In the genomic region with DNA sequence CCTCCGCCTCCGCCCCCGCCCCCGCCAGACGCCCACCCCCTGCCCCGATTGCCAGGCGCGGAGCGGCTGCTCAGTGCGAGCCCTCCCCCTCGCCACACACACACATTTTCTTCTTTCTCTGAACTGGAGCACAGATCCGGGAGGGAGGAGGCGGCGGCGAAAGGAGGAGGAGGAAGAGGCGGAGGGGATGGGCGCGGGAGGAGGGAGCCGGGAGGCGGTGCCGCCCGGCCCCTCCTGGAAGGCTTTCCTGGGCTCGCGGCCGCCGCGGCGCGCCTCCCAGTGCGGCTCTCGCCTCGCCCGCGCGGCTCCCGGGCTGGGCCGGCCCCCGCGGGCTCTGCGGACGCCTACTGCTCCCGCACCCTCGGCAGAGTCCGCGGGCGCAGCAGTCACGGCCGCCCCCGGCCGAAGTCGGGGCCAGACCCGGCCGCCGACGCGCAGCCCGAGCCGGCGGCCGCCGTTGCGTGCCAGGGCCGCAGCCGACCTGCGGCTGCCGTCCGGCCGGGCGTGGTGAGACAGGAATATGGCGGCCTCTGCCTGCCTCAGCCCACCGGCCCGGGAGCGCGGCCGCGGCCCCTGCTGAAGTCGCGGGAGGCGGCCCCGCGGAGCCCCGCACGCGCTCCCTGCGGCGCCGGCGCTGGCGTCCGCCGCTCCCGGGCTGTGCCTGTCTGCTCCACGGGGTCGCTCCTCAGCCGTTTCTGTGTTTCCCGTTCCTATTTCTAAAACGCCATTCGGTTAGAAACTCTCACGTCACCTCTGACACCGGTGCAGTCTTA, we compare ENCODE assay signal across 8 cellular contexts. TPM values are rescaled to one million over a fixed set of nuclear protein-coding genes. Genes with fewer than 3 reads are reported as not detected.
DNase-seq lines count a peak whose midpoint lies in the region; ATAC-seq and TF ChIP-seq lines count a peak whose summit lies in the region.

No MANE protein-coding gene starts in this region.

- H3K4me3 ChIP-seq in adipocyte (ENCODE audit: low read length) (peak overlapping the region; percentile 92), suprapubic skin (peak overlapping the region; percentile 74)

- intact Hi-C loops in Right ventricle myocardium superior (cut with DNase I): loop anchor here (10.0 kb wide), 2 partner anchors 57 to 177 kb away; no protein-coding TSS in a partner anchor

- peak overlapping the region; percentile 96 for H3K9ac ChIP-seq in adipocyte (ENCODE audit: low read length)

- TF ChIP-seq CTCF in omental fat pad (IDR thresholded peaks at IDR 0.05) (no peak), suprapubic skin (IDR thresholded peaks at IDR 0.05) (no peak)

- TF ChIP-seq POLR2A in suprapubic skin (IDR thresholded peaks at IDR 0.05): peak; percentile 43 to 87

- TF ChIP-seq EP300 in suprapubic skin (IDR thresholded peaks at IDR 0.05): no peak

- H3K9me3 ChIP-seq in adipocyte (ENCODE audit: control insufficient read depth, low read length) (no peaks in the 10 kb centered on the region), suprapubic skin (no peaks in the 10 kb centered on the region)

- H3K27ac Mint-ChIP-seq in T-cell: peak overlapping the region; percentile 92 to 94

- in situ Hi-C loops in G401 (cut with HindIII; ENCODE audit: low sequenced_read_pairs): no loop called here

- CTCF ChIA-PET in T-cell (lab: Charles Lee): interaction anchor here (0.5 to 4.6 kb wide), 5 partner anchors 55 to 313 kb away, joined by 3 to 40 read pairs (median 4); no protein-coding TSS in a partner anchor

- H3K27ac ChIP-seq in suprapubic skin: peak overlapping the region; percentile 97

- H3K36me3 ChIP-seq in adipocyte (ENCODE audit: control insufficient read depth, insufficient read depth, low read length, severe bottlenecking) (no peaks in the 10 kb centered on the region), suprapubic skin (no peaks in the 10 kb centered on the region)

- DNase-seq in G401 (ENCODE audit: low spot score) (peak; percentile 88), NCI-H128 (lab: John Stamatoyannopoulos, UW; ENCODE audit: unreplicated experiment) (peak; percentile 55), T-cell (peak; percentile 40 to 75 (median 60)), adipocyte (ENCODE audit: low read depth) (peak; percentile 96), Right ventricle myocardium superior (peak; percentile 94), omental fat pad (ENCODE audit: low spot score) (peak; percentile 55), suprapubic skin (ENCODE audit: low spot score in 2 of 2) (peak; percentile 93 to 95)

- H3K9me3 Mint-ChIP-seq in T-cell: no peaks in the 10 kb centered on the region

- peak; percentile 43 to 61 (median 48) for ATAC-seq in T-cell (replicated peaks in 1 of 4)
- ATAC-seq in Right ventricle myocardium superior (ENCODE audit: poor library complexity): peak; percentile 95
- peak; percentile 88 for ATAC-seq in omental fat pad (ENCODE audit: low FRiP score)
- ATAC-seq in GM21529 (IDR thresholded peaks at IDR 0.05; ENCODE audit: unreplicated experiment): no peak

- POLR2A ChIA-PET in T-cell (lab: Charles Lee): interaction anchor here (0.6 kb wide), 3 partner anchors 39 to 63 kb away, joined by 3 to 4 read pairs (median 3); no protein-coding TSS in a partner anchor

- under 1% methylated on average over 22 of the region's 100 CpGs for WGBS in suprapubic skin

- H3K27me3 ChIP-seq in adipocyte (replicated peaks; ENCODE audit: control insufficient read depth, insufficient read depth, low read length) (no peaks in the 10 kb centered on the region), suprapubic skin (no peaks in the 10 kb centered on the region)

- H3K4me1 ChIP-seq in adipocyte (ENCODE audit: control insufficient read depth, insufficient read depth, low read length) (peaks cover 33% of the 10 kb centered on the region), suprapubic skin (peaks cover 56% of the 10 kb centered on the region)

- H3K4me3 Mint-ChIP-seq in T-cell: peak overlapping the region; percentile 86 to 96 (median 89)

- H3K27me3 Mint-ChIP-seq in T-cell: no peaks in the 10 kb centered on the region

- no peaks in the 10 kb centered on the region for H3K36me3 Mint-ChIP-seq in T-cell

- peaks cover 58 to 66% (median 65%) of the 10 kb centered on the region in 3 donors for H3K4me1 Mint-ChIP-seq in T-cell

RNA-seq across cellular contexts. Expression of a gene that starts 0.4 kb away (rescaled TPM):
- 17.8 and 24.5 TPM in 2 replicates for total RNA-seq in G401 (2014; rRNA removed; shearing (Covaris generic))
- 10 to 100 TPM; 29.3 to 48.4 (median 38.3) TPM for total RNA-seq in T-cell
- 12.2 TPM for total RNA-seq in Right ventricle myocardium superior
- 10 to 100 TPM; 40.8 to 54.7 (median 53.8) TPM for total RNA-seq in omental fat pad
- total RNA-seq in suprapubic skin: 10 to 100 TPM; 16.0 to 29.0 (median 17.7) TPM
